24 cellular contexts compared by ENCODE assay signal in the genomic region with DNA sequence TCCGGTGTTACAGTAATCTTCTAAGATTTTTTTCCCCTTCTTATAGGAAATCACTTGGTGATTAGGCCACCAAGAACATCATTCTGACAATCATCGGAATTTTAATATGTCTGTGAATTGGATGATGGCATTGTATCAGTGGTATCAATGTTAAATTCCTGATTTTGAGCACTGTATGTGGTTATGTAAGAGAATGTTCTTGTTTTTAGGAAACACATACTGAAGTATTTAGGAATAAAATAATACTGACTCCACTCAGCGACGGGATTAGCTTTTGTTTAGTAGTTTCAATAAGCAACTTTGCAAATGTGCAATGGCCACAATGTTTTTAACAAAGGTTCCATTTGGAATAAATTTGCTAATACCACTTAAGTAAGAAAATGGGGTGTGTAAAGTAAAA. TPM values are rescaled to one million over a fixed set of nuclear protein-coding genes. Genes with fewer than 3 reads are reported as not detected.
DNase-seq lines count a peak whose midpoint lies in the region; ATAC-seq and TF ChIP-seq lines count a peak whose summit lies in the region.
"Had no signal": no experiment of that assay in that cellular context is flagged by ENCODE, and none has a peak within 500 bp of the region (broad histone marks: within the 10 kb centered on the region; RNA-seq: fewer than 3 reads in every experiment).

No MANE protein-coding gene starts in this region.

- no peak overlapping the region for H3K4me3 ChIP-seq in AG10803 (ENCODE audit: low read length)
- no peak overlapping the region for H3K4me3 ChIP-seq in HEK293 (ENCODE audit: low read depth, low read length)
- no peak overlapping the region for H3K4me3 ChIP-seq in testis
- no peak overlapping the region for H3K4me3 ChIP-seq in gastroesophageal sphincter
- H3K4me3 ChIP-seq: A549, BLaER1, GM12878 had no signal

- intact Hi-C loops in sciatic nerve (cut with DNase I) = no loop called here
- intact Hi-C loops in testis (cut with DNase I; ENCODE audit: low total_unique reads) = no loop called here

- H3K27ac ChIP-seq in HEK293 (ENCODE audit: extremely low read depth, low read depth, low read length) (no peak overlapping the region), testis (no peak overlapping the region), gastroesophageal sphincter (no peak overlapping the region)
- H3K27ac ChIP-seq: 22Rv1, A549, BLaER1 had no signal

- no peak for TF ChIP-seq POLR2A in testis (IDR thresholded peaks at IDR 0.05)
- no peak for TF ChIP-seq POLR2A in gastroesophageal sphincter (IDR thresholded peaks at IDR 0.05)

- ATAC-seq in sciatic nerve (peak; percentile 40), gastroesophageal sphincter (no peak), HG03342 (IDR thresholded peaks at IDR 0.05; ENCODE audit: unreplicated experiment) (no peak)
- ATAC-seq: A549, GM12878 had no signal

- WGBS in testis, 2 donors = 74 to 87% methylated on average over 4 of the region's 4 CpGs
- 83 to 86% methylated on average over 4 of the region's 4 CpGs for WGBS in gastroesophageal sphincter (ENCODE audit: low coverage in 1 of 2), 2 donors

- H3K36me3 ChIP-seq in HEK293 (ENCODE audit: control insufficient read depth in 2 of 2, insufficient read depth in 1 of 2, low read length in 2 of 2) (no peaks in the 10 kb centered on the region), testis (ENCODE audit: low read depth, missing control alignments) (no peaks in the 10 kb centered on the region), gastroesophageal sphincter (no peaks in the 10 kb centered on the region)
- H3K36me3 ChIP-seq: BE2C, BLaER1 had no signal

- TF ChIP-seq CTCF in AG10803 (conservative IDR thresholded peaks at IDR 0.05; ENCODE audit: low read length) (no peak), HEK293 (tag by site-specific recombination; IDR thresholded peaks at IDR 0.05) (no peak), testis (IDR thresholded peaks at IDR 0.05) (no peak), gastroesophageal sphincter (IDR thresholded peaks at IDR 0.05) (no peak)

- no peaks in the 10 kb centered on the region for H3K4me1 ChIP-seq in HEK293 (ENCODE audit: control insufficient read depth, insufficient read depth, low read length)
- H3K4me1 ChIP-seq in testis = no peaks in the 10 kb centered on the region
- no peaks in the 10 kb centered on the region for H3K4me1 ChIP-seq in gastroesophageal sphincter
- H3K4me1 ChIP-seq: A549, BE2C had no signal

- H3K27me3 ChIP-seq in testis (no peaks in the 10 kb centered on the region), gastroesophageal sphincter (no peaks in the 10 kb centered on the region)
- H3K27me3 ChIP-seq: BE2C had no signal

- DNase-seq in AG10803 (ENCODE audit: low read depth) = peak; percentile 58
- peak; percentile 42 for DNase-seq in fibroblast of peridontal ligament (ENCODE audit: extremely low read depth)
- no peak for DNase-seq in sciatic nerve (ENCODE audit: low spot score)
- DNase-seq in testis = no peak
- DNase-seq: BE2C; C1 segment of cervical spinal cord; CD4-positive, alpha-beta memory T cell; CD4-positive, CD25-positive, alpha-beta regulatory T cell; CD8-positive, alpha-beta memory T cell; COR-L47; DMS 273 treated with DMSO at 0.1 percent for 48 hours; DMS153; DMS53; DMS79; DND-41; EL; GDM1 had no signal

- H3K9me3 ChIP-seq in HEK293 (ENCODE audit: control insufficient read depth, insufficient read depth, low read depth, low read length) (no peaks in the 10 kb centered on the region), testis (no peaks in the 10 kb centered on the region), gastroesophageal sphincter (no peaks in the 10 kb centered on the region)
- H3K9me3 ChIP-seq: A549, BE2C had no signal

- TF ChIP-seq EP300 in gastroesophageal sphincter (IDR thresholded peaks at IDR 0.05) = no peak

- CTCF ChIA-PET in HEK293 (lab: Yijun Ruan, JAX) = no interaction called here

- POLR2A ChIA-PET in HEK293 (lab: Yijun Ruan, JAX) = no interaction called here

TF ChIP-seq in HEK293, 187 proteins besides CTCF, POLR2A, EP300 and RAD21:
- no peak for TF ChIP-seq MYNN (tag by site-specific recombination; IDR thresholded peaks at IDR 0.05; ENCODE audit: borderline replicate concordance)
- TF ChIP-seq ZNF596 (tag by site-specific recombination; IDR thresholded peaks at IDR 0.05) = no peak
- TF ChIP-seq, protein P1, sequence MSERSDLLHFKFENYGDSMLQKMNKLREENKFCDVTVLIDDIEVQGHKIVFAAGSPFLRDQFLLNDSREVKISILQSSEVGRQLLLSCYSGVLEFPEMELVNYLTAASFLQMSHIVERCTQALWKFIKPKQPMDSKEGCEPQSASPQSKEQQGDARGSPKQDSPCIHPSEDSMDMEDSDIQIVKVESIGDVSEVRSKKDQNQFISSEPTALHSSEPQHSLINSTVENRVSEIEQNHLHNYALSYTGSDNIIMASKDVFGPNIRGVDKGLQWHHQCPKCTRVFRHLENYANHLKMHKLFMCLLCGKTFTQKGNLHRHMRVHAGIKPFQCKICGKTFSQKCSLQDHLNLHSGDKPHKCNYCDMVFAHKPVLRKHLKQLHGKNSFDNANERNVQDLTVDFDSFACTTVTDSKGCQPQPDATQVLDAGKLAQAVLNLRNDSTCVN (tag by site-specific recombination; optimal IDR thresholded peaks at IDR 0.05) = peak; percentile 0
- no peak for TF ChIP-seq ZNF433 (tag by site-specific recombination; IDR thresholded peaks at IDR 0.05; ENCODE audit: low read depth)
- TF ChIP-seq ZIC2 (tag by site-specific recombination; IDR thresholded peaks at IDR 0.05) = no peak

RNA-seq across cellular contexts. Expression of a gene that starts 30.6 kb away (rescaled TPM):
- total RNA-seq in sciatic nerve (247 TPM), testis (100 to 1,000 TPM; 166 to 178 TPM), gastroesophageal sphincter (1,000 to 10,000 TPM in 2 of 4 donors, 100 to 1,000 TPM in 2; 477 to 1,231 (median 878) TPM)
- polyA plus RNA-seq in testis (ENCODE audit: insufficient read depth, low read depth, low replicate concordance) = 197 TPM

Comparison
In these comparisons a context has a peak if more than half of its experiments do, and no peak if none do; other contexts are left out.
1. DNase-seq: peak in AG10803 (single experiment) and fibroblast of peridontal ligament (single experiment); none in sciatic nerve (single experiment) and testis (single experiment).